In genomic region chr5:108381955-108382783, GRCh38 we compare ENCODE assay signal across 8 cellular contexts. TPM values are rescaled to one million over a fixed set of nuclear protein-coding genes. Genes with fewer than 3 reads are reported as not detected.
DNase-seq lines count a peak whose midpoint lies in the region; ATAC-seq and TF ChIP-seq lines count a peak whose summit lies in the region.

Gene FBXL17 (minus strand): TSS chr5:108382098.

- no peak for TF ChIP-seq EP300 in esophagus muscularis mucosa (IDR thresholded peaks at IDR 0.05)

- H3K36me3 ChIP-seq in Panc1 (ENCODE audit: control insufficient read depth, insufficient read depth, low read length) (no peaks in the 10 kb centered on the region), esophagus muscularis mucosa (no peaks in the 10 kb centered on the region), muscle layer of duodenum (ENCODE audit: control insufficient read depth in 1 of 2, insufficient read depth in 2 of 2, low read length in 2 of 2) (peaks cover 0 to 10% of the 10 kb centered on the region in 2 donors)

- peak within 1 kb of the TSS; percentile 94 for H3K27ac ChIP-seq in Panc1 (ENCODE audit: low read length)
- H3K27ac ChIP-seq in esophagus muscularis mucosa (replicated peaks in 1 of 4): peak within 1 kb of the TSS; percentile 94 to 99 (median 96)
- H3K27ac ChIP-seq in muscle layer of duodenum (ENCODE audit: low read length): peak within 1 kb of the TSS; percentile 86

- intact Hi-C loops in Panc1 (cut with micrococcal nuclease; ENCODE audit: unreplicated experiment) (no loop called here), esophagus muscularis mucosa (cut with DNase I) (loop anchor here (2.0 kb wide), 1 partner anchor 121 kb away; no protein-coding TSS in a partner anchor)

- DNase-seq in DMS153 treated with DMSO at 0.1 percent for 48 hours (lab: John Stamatoyannopoulos, UW; ENCODE audit: unreplicated experiment) (peak; percentile 54), Panc1 (ENCODE audit: low read depth, low spot score) (peak; percentile 79), esophagus muscularis mucosa (ENCODE audit: extremely low spot score) (peak; percentile 98)
- DNase-seq in Jurkat, Clone E6-1 (ENCODE audit: low read depth, low spot score): peak; percentile 91
- peak; percentile 89 to 92 for DNase-seq in activated T-cell treated with anti-CD3 and anti-CD28 coated beads, Interleukin-2, amount 50 U/mL, for 48 hours
- DNase-seq in stimulated activated CD8-positive, alpha-beta memory T cell treated with anti-CD3 and anti-CD28 coated beads, Interleukin-7, amount 100 ng/mL, for 48 hours (ENCODE audit: extremely low read depth in 1 of 2, low read depth in 1 of 2): peak; percentile 75 to 91

- 0% methylated on average over 13 of the region's 82 CpGs for WGBS in esophagus muscularis mucosa

- peaks cover 21% of the 10 kb centered on the region for H3K4me1 ChIP-seq in Panc1 (ENCODE audit: control insufficient read depth, insufficient read depth, low read length)
- H3K4me1 ChIP-seq in esophagus muscularis mucosa: peaks cover 18 to 31% (median 29%) of the 10 kb centered on the region in 4 donors
- H3K4me1 ChIP-seq in muscle layer of duodenum (ENCODE audit: control insufficient read depth in 1 of 2, insufficient read depth in 2 of 2, low read length in 2 of 2): peaks cover 8 to 11% of the 10 kb centered on the region in 2 donors

- TF ChIP-seq CTCF in Panc1 (IDR thresholded peaks at IDR 0.05) (no peak), esophagus muscularis mucosa (IDR thresholded peaks at IDR 0.05) (no peak)

- TF ChIP-seq POLR2A in esophagus muscularis mucosa (IDR thresholded peaks at IDR 0.05; ENCODE audit: low read depth): peak; percentile 74

- no peaks in the 10 kb centered on the region for H3K27me3 ChIP-seq in Panc1 (ENCODE audit: control insufficient read depth, insufficient read depth, low read length)
- no peaks in the 10 kb centered on the region for H3K27me3 ChIP-seq in esophagus muscularis mucosa
- no peaks in the 10 kb centered on the region for H3K27me3 ChIP-seq in muscle layer of duodenum (ENCODE audit: low read depth, low read length)

- H3K9me3 ChIP-seq in Panc1 (ENCODE audit: control insufficient read depth, insufficient read depth, low read depth, low read length) (no peaks in the 10 kb centered on the region; the same call in 1 of the 2 replicates), esophagus muscularis mucosa (no peaks in the 10 kb centered on the region), muscle layer of duodenum (ENCODE audit: control insufficient read depth in 1 of 2, low read length in 2 of 2) (no peaks in the 10 kb centered on the region)

- peak within 1 kb of the TSS; percentile 72 for H3K4me3 ChIP-seq in Jurkat, Clone E6-1 (ENCODE audit: low read length)
- peak within 1 kb of the TSS; percentile 79 to 89 for H3K4me3 ChIP-seq in Panc1 (ENCODE audit: low read depth in 2 of 2, low read length in 2 of 2)
- peak within 1 kb of the TSS; percentile 71 to 95 (median 79) for H3K4me3 ChIP-seq in esophagus muscularis mucosa
- peak within 1 kb of the TSS; percentile 74 to 92 for H3K4me3 ChIP-seq in muscle layer of duodenum (ENCODE audit: low read depth in 1 of 2, low read length in 2 of 2)

- in situ Hi-C loops in Panc1 (cut with HindIII; ENCODE audit: low pct_unique_long_range_greater_than_20kb, low sequenced_read_pairs): no loop called here

- ATAC-seq in GM21619 (IDR thresholded peaks at IDR 0.05; ENCODE audit: unreplicated experiment) (peak; percentile 70), Panc1 (peak; percentile 90)

- POLR2A ChIA-PET in Panc1 (lab: Charles Lee): interaction anchor here (0.7 kb wide), 2 partner anchors 26 to 65 kb away, joined by 10 to 23 read pairs; no protein-coding TSS in a partner anchor

- CTCF ChIA-PET in Panc1 (lab: Charles Lee): no interaction called here

- BruUV-seq in Panc1 (replicated peaks; lab: Mats Ljungman, UMichigan): no TSS peak

RNA-seq across cellular contexts. Expression of gene FBXL17, which starts in this region (rescaled TPM):
- polyA plus RNA-seq in Jurkat, Clone E6-1 (2012; ENCODE audit: insufficient read depth, insufficient read length): 4.4 TPM
- 17.4 TPM for total RNA-seq in Panc1 (2021; ENCODE audit: unreplicated experiment)
- 14.4 TPM for polyA plus RNA-seq in Panc1 (2012; ENCODE audit: insufficient read length)
- 10 to 100 TPM; 14.4 to 22.0 (median 16.6) TPM for total RNA-seq in esophagus muscularis mucosa

Comparison
In these comparisons a context has a peak if more than half of its experiments do, and no peak if none do; other contexts are left out.
1. Peak in every context shown above with its lines: DNase-seq, ATAC-seq, H3K4me3 ChIP-seq and H3K27ac ChIP-seq.